Comparison of ENCODE assay signal across 8 cellular contexts in the genomic region with DNA sequence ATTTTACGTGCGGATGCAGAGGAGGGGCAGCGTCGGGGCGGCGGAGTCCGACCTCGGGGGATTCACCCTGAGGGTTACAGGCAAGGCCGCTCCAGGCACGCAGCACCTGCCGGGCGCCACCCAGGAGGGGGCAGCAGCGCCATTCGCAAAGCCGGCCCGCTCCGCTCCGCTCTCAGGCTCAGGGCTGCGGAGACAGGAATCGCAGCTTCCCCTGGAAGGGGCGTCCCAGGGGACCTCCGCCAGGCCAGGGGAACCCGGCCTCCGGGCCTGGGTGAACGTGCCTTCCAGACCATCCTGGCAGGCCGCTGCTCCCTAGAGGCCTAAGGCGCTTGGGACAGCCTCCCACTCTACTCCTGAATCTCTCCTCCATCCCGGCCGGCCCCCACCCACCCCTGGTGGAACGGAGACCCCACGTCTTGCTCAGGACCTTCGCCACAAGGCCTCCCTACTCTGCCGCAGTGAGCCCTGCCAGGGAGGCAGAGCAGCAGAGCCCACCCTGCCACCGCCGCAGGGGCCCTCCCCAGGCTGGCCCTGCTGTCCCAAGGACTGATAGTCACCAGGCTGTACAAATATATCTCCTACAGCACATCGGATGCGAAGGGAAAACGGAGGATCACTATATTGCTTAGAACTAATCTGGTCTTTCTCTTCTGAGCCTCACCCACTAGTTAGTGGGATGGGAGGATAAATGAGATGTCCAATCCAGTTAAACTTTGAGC.
DNase-seq lines count a peak whose midpoint lies in the region; ATAC-seq, FAIRE-seq and TF ChIP-seq lines count a peak whose summit lies in the region.

No MANE protein-coding gene starts in this region.

- TF ChIP-seq CTCF in BJ (IDR thresholded peaks at IDR 0.05; ENCODE audit: insufficient read depth, low read depth, low read length) (peak; percentile 93), astrocyte of the spinal cord (IDR thresholded peaks at IDR 0.05; ENCODE audit: low read depth, low read length) (peak; percentile 87)

- DNase-seq in BJ (ENCODE audit: low read depth) (no peak), T-helper 22 cell (ENCODE audit: low read depth) (peak; percentile 5), astrocyte of the spinal cord (ENCODE audit: low read depth, low spot score) (peak; percentile 70), iris pigment epithelial cell (ENCODE audit: low read depth) (peak; percentile 61), RCC 7860 (ENCODE audit: low spot score) (no peak)
- DNase-seq in stimulated activated CD4-positive, alpha-beta T cell treated with anti-CD3 and anti-CD28 coated beads, Interleukin-1b, Interleukin-23, amount 100 ng/mL, for 48 hours: peak; percentile 79

- POLR2A ChIA-PET in BJ (lab: Charles Lee): interaction anchor here (0.5 kb wide), 1 partner anchor 290 kb away, joined by 24 read pairs; no protein-coding TSS in a partner anchor

- in situ Hi-C loops in astrocyte of the spinal cord (cut with HindIII; ENCODE audit: low sequenced_read_pairs): no loop called here

- H3K36me3 ChIP-seq in BJ (ENCODE audit: control insufficient read depth, insufficient read depth, low read length): no peaks in the 10 kb centered on the region

- H3K4me3 ChIP-seq in BJ (ENCODE audit: low read depth, low read length) (no peak overlapping the region), astrocyte of the spinal cord (ENCODE audit: low read depth, low read length) (no peak overlapping the region)

- ATAC-seq in GM19397 (IDR thresholded peaks at IDR 0.05; ENCODE audit: unreplicated experiment) (peak; percentile 95), HG03442 (IDR thresholded peaks at IDR 0.05; ENCODE audit: unreplicated experiment) (peak; percentile 89)

- FAIRE-seq in RCC 7860 (lab: Jason Lieb, UNC): no peak

- CTCF ChIA-PET in BJ (lab: Yijun Ruan, JAX): interaction anchor here (0.6 to 5.8 kb wide), 18 partner anchors 9 to 692 kb away, joined by 3 to 33 read pairs (median 4); no protein-coding TSS in a partner anchor

- no peaks in the 10 kb centered on the region for H3K27me3 ChIP-seq in BJ (ENCODE audit: control insufficient read depth, insufficient read depth, low read length)

Comparison
In these comparisons a context has a peak if more than half of its experiments do, and no peak if none do; other contexts are left out.
1. DNase-seq: peak in T-helper 22 cell (single experiment), astrocyte of the spinal cord (single experiment), iris pigment epithelial cell (single experiment) and stimulated activated CD4-positive, alpha-beta T cell treated with anti-CD3 and anti-CD28 coated beads, Interleukin-1b, Interleukin-23, amount 100 ng/mL, for 48 hours (single experiment); none in BJ (single experiment) and RCC 7860 (single experiment).